24 cellular contexts compared by ENCODE assay signal in the genomic region with DNA sequence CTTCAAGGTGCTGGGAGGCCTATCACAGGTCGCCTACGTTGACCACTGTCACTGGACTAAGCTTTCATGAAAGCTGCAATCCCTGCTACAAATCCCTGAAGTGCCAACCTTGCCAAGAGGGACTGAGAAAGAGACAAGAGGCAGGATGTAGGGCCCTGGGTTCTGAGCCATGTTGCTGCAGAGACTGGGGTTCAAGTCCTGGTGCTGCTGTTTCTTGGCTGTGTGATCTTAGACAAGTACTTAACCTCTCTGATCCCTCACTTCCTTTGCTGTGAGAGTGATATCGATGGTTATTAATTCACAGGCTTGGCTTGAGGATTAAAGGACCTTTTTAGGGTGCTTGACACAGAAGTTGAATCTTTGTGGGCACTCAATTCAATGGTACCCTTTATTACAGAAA. TPM values are rescaled to one million over a fixed set of nuclear protein-coding genes. Genes with fewer than 3 reads are reported as not detected.
"Had no signal": no experiment of that assay in that cellular context is flagged by ENCODE, and none has a peak within 500 bp of the region (broad histone marks: within the 10 kb centered on the region; RNA-seq: fewer than 3 reads in every experiment).

No MANE protein-coding gene starts in this region.

- H3K4me3 ChIP-seq: coronary artery, dorsolateral prefrontal cortex, heart left ventricle, prostate gland, stomach, thoracic aorta, transverse colon had no signal

- H3K4me1 ChIP-seq: prostate gland had no signal

- H3K4me3 Mint-ChIP-seq: naive thymus-derived CD4-positive, alpha-beta T cell; nephron progenitor cell had no signal

- H3K36me3 ChIP-seq: prostate gland, thoracic aorta, transverse colon had no signal

- FAIRE-seq: endometrium, frontal cortex had no signal

- H3K36me3 Mint-ChIP-seq: naive thymus-derived CD4-positive, alpha-beta T cell had no signal

- H3K9ac ChIP-seq: parathyroid adenoma had no signal

- H2AFZ ChIP-seq: parathyroid adenoma had no signal

- H3K27ac Mint-ChIP-seq: naive thymus-derived CD4-positive, alpha-beta T cell; nephron progenitor cell had no signal

- DNase-seq: effector CD8-positive, alpha-beta T cell; hippocampal formation; kidney glomerular epithelial cell; naive thymus-derived CD4-positive, alpha-beta T cell; nephron progenitor cell; stimulated activated CD4-positive, alpha-beta T cell treated with anti-CD3 and anti-CD28 coated beads, Interleukin-12 subunit alpha, Interleukin-12 subunit beta, amount 100 ng/mL, for 4 hours; stimulated activated naive CD4-positive, alpha-beta T cell; stomach; substantia nigra; transverse colon had no signal

- H3K9me3 ChIP-seq: heart left ventricle, prostate gland, stomach, thoracic aorta, transverse colon had no signal

- H3K27me3 ChIP-seq: dorsolateral prefrontal cortex, heart left ventricle, stomach, transverse colon had no signal

- H3K27ac ChIP-seq: coronary artery, dorsolateral prefrontal cortex, heart left ventricle, parathyroid adenoma, prostate gland, stomach, thoracic aorta, transverse colon had no signal

- H3K9me3 Mint-ChIP-seq: naive thymus-derived CD4-positive, alpha-beta T cell had no signal

- ATAC-seq: esophagus mucosa; heart left ventricle; naive thymus-derived CD4-positive, alpha-beta T cell; sciatic nerve had no signal

- H3K79me2 ChIP-seq: parathyroid adenoma had no signal

RNA-seq across cellular contexts. Expression of gene CSF1R, which starts 15.5 kb away (rescaled TPM):
- total RNA-seq: fibroblast of lung, glomerular endothelial cell, lung microvascular endothelial cell, renal cortical epithelial cell had no signal
